Comparison of ENCODE assay signal across 12 cellular contexts in genomic region chr2:240920783-240921231, GRCh38. TPM values are rescaled to one million over a fixed set of nuclear protein-coding genes. Genes with fewer than 3 reads are reported as not detected.
A peak's percentile ranks its signal among the peaks of the same experiment; 100 is the strongest.
DNase-seq lines count a peak whose midpoint lies in the region; ATAC-seq and TF ChIP-seq lines count a peak whose summit lies in the region.
"Had no signal": no experiment of that assay in that cellular context is flagged by ENCODE, and none has a peak within 500 bp of the region (broad histone marks: within the 10 kb centered on the region; RNA-seq: fewer than 3 reads in every experiment).

No MANE protein-coding gene starts in this region.

- no peak overlapping the region for H3K4me3 Mint-ChIP-seq in stimulated activated effector memory CD8-positive, alpha-beta T cell treated with anti-CD3 and anti-CD28 coated beads, Interleukin-12 subunit alpha, Interleukin-12 subunit beta, amount 100 ng/mL, for 72 hours
- no peak overlapping the region for H3K4me3 Mint-ChIP-seq in glutamatergic neuron (ENCODE audit: unreplicated experiment)
- H3K4me3 Mint-ChIP-seq: stimulated activated naive CD8-positive, alpha-beta T cell treated with anti-CD3 and anti-CD28 coated beads, Interleukin-15, Interleukin-2, amounts not matched to agents 100 ng/mL and 50 ng/mL, for 24 hours had no signal

- H3K36me3 Mint-ChIP-seq in stimulated activated effector memory CD8-positive, alpha-beta T cell treated with anti-CD3 and anti-CD28 coated beads, Interleukin-12 subunit alpha, Interleukin-12 subunit beta, amount 100 ng/mL, for 72 hours: no peaks in the 10 kb centered on the region
- no peaks in the 10 kb centered on the region for H3K36me3 Mint-ChIP-seq in glutamatergic neuron (ENCODE audit: unreplicated experiment)

- H3K4me1 Mint-ChIP-seq in stimulated activated effector memory CD8-positive, alpha-beta T cell treated with anti-CD3 and anti-CD28 coated beads, Interleukin-12 subunit alpha, Interleukin-12 subunit beta, amount 100 ng/mL, for 72 hours: no peaks in the 10 kb centered on the region
- H3K4me1 Mint-ChIP-seq in glutamatergic neuron (ENCODE audit: low read depth, unreplicated experiment): peaks cover 3% of the 10 kb centered on the region

- no peak for TF ChIP-seq POLR2A in prostate gland (IDR thresholded peaks at IDR 0.05)

- peak overlapping the region; percentile 35 for H3K4me3 ChIP-seq in adipocyte (ENCODE audit: low read length)
- no peak overlapping the region for H3K4me3 ChIP-seq in prostate gland
- H3K4me3 ChIP-seq: lung had no signal

- H3K27ac ChIP-seq in prostate gland: no peak overlapping the region
- H3K27ac ChIP-seq: VCaP had no signal

- H3K4me1 ChIP-seq in adipocyte (ENCODE audit: control insufficient read depth, insufficient read depth, low read length) (peaks cover 43% of the 10 kb centered on the region), prostate gland (replicated peaks) (no peaks in the 10 kb centered on the region)

- no peaks in the 10 kb centered on the region for H3K27me3 Mint-ChIP-seq in glutamatergic neuron (ENCODE audit: unreplicated experiment)
- H3K27me3 Mint-ChIP-seq: stimulated activated naive CD8-positive, alpha-beta T cell treated with anti-CD3 and anti-CD28 coated beads, Interleukin-15, Interleukin-2, amounts not matched to agents 100 ng/mL and 50 ng/mL, for 24 hours had no signal

- no peaks in the 10 kb centered on the region for H3K9me3 Mint-ChIP-seq in stimulated activated effector memory CD8-positive, alpha-beta T cell treated with anti-CD3 and anti-CD28 coated beads, Interleukin-12 subunit alpha, Interleukin-12 subunit beta, amount 100 ng/mL, for 72 hours
- peaks cover 1% of the 10 kb centered on the region for H3K9me3 Mint-ChIP-seq in glutamatergic neuron (ENCODE audit: unreplicated experiment)
- H3K9me3 Mint-ChIP-seq: stimulated activated naive CD8-positive, alpha-beta T cell treated with anti-CD3 and anti-CD28 coated beads, Interleukin-15, Interleukin-2, amounts not matched to agents 100 ng/mL and 50 ng/mL, for 24 hours had no signal

- H3K36me3 ChIP-seq in adipocyte (ENCODE audit: control insufficient read depth, insufficient read depth, low read length, severe bottlenecking): no peaks in the 10 kb centered on the region
- H3K36me3 ChIP-seq in prostate gland: no peaks in the 10 kb centered on the region

- 89% methylated on average over 4 of the region's 4 CpGs for WGBS in prostate gland

- peak overlapping the region; percentile 32 for H3K27ac Mint-ChIP-seq in stimulated activated effector memory CD8-positive, alpha-beta T cell treated with anti-CD3 and anti-CD28 coated beads, Interleukin-12 subunit alpha, Interleukin-12 subunit beta, amount 100 ng/mL, for 72 hours
- no peak overlapping the region for H3K27ac Mint-ChIP-seq in glutamatergic neuron (ENCODE audit: unreplicated experiment)
- H3K27ac Mint-ChIP-seq: stimulated activated naive CD8-positive, alpha-beta T cell treated with anti-CD3 and anti-CD28 coated beads, Interleukin-15, Interleukin-2, amounts not matched to agents 100 ng/mL and 50 ng/mL, for 24 hours had no signal

- intact Hi-C loops in prostate gland (cut with DNase I): no loop called here

- no peak for ATAC-seq in stimulated activated effector memory CD8-positive, alpha-beta T cell treated with anti-CD3 and anti-CD28 coated beads, Interleukin-12 subunit alpha, Interleukin-12 subunit beta, amount 100 ng/mL, for 72 hours

- no peak for TF ChIP-seq CTCF in prostate gland (IDR thresholded peaks at IDR 0.05)
- TF ChIP-seq CTCF in glutamatergic neuron (IDR thresholded peaks at IDR 0.05; ENCODE audit: partially characterized antibody, unreplicated experiment): no peak

- H3K9me3 ChIP-seq in adipocyte (ENCODE audit: control insufficient read depth, low read length) (no peaks in the 10 kb centered on the region), prostate gland (no peaks in the 10 kb centered on the region)

- no peaks in the 10 kb centered on the region for H3K27me3 ChIP-seq in adipocyte (replicated peaks; ENCODE audit: control insufficient read depth, insufficient read depth, low read length)
- H3K27me3 ChIP-seq in prostate gland (replicated peaks; ENCODE audit: insufficient read depth): no peaks in the 10 kb centered on the region

- peak overlapping the region; percentile 77 for H3K9ac ChIP-seq in adipocyte (ENCODE audit: low read length)

- peak; percentile 12 for DNase-seq in HCEC 1CT
- peak; percentile 17 for DNase-seq in adipocyte (ENCODE audit: low read depth)
- peak; percentile 8 for DNase-seq in iris pigment epithelial cell (ENCODE audit: low read depth)
- DNase-seq in stimulated activated effector memory CD8-positive, alpha-beta T cell treated with anti-CD3 and anti-CD28 coated beads, Interleukin-12 subunit alpha, Interleukin-12 subunit beta, amount 100 ng/mL, for 72 hours (ENCODE audit: low spot score in 2 of 2): no peak
- no peak for DNase-seq in prostate gland (ENCODE audit: low spot score)
- no peak for DNase-seq in DMS153 treated with DMSO at 0.1 percent for 48 hours (lab: John Stamatoyannopoulos, UW; ENCODE audit: unreplicated experiment)
- no peak for DNase-seq in glutamatergic neuron
- DNase-seq: NCI-H1930 had no signal

RNA-seq across cellular contexts. Expression of gene CROCC2, which starts 14.7 kb away (rescaled TPM):
- total RNA-seq in prostate gland (under 1 TPM in 1 of 2 donors, not detected in 1; 0.23 TPM), glutamatergic neuron (ENCODE audit: unreplicated experiment) (not detected)
- total RNA-seq: H1 had no signal

RNA-seq across cellular contexts. Expression of gene MAB21L4, which starts 24.9 kb away (rescaled TPM):
- 1 to 10 TPM; 1.1 to 3.5 TPM for total RNA-seq in prostate gland
- total RNA-seq in glutamatergic neuron (ENCODE audit: unreplicated experiment): not detected
- total RNA-seq: H1 had no signal

RNA-seq across cellular contexts. Expression of gene AGXT, which starts 52.2 kb away (rescaled TPM):
- total RNA-seq in prostate gland (not detected), glutamatergic neuron (ENCODE audit: unreplicated experiment) (not detected)
- total RNA-seq: H1 had no signal

Comparison
In these comparisons a context has a peak if more than half of its experiments do, and no peak if none do; other contexts are left out.
1. DNase-seq: peak in HCEC 1CT (single experiment), adipocyte (single experiment) and iris pigment epithelial cell (single experiment); none in stimulated activated effector memory CD8-positive, alpha-beta T cell treated with anti-CD3 and anti-CD28 coated beads, Interleukin-12 subunit alpha, Interleukin-12 subunit beta, amount 100 ng/mL, for 72 hours (0 of 2), prostate gland (single experiment), DMS153 treated with DMSO at 0.1 percent for 48 hours (single experiment) and glutamatergic neuron (single experiment).